ENCODE assay signal across 20 cellular contexts in the genomic region with DNA sequence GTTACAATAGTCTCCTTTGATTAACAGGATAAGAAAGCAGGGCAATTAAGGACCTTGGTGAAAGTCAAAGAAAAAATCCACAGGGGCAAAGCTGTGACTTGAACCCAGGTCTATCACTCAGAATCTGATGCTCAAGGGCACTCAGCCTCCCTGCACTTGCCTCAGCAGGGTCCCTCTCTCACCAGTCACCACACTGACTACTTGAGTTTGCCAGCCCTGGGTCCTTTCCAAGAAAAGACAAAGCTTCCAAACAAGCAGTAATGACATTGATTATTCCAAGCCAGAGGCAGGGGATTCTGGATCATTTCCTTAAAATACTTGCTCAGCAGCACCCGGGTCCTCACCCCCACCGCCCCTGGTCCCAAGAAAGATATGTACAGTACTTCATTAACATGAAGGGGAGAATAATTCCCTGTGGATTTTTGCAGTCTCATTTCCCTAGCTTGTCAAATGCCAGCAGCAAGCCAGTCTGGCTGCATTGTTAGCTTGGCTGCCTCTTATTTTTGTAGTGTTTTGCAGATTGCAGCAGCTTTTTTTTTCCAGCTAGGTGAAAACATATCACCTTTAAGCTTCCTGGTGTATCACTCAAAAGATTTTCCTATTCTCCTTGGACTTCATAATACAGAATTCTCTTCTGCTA.
DNase-seq lines count a peak whose midpoint lies in the region; ATAC-seq, FAIRE-seq and TF ChIP-seq lines count a peak whose summit lies in the region.
"Had no signal": no experiment of that assay in that cellular context is flagged by ENCODE, and none has a peak within 500 bp of the region (broad histone marks: within the 10 kb centered on the region; RNA-seq: fewer than 3 reads in every experiment).

No MANE protein-coding gene starts in this region.

- no peaks in the 10 kb centered on the region for H3F3A ChIP-seq in neural cell (ENCODE audit: insufficient read depth, low read length, poor library complexity, severe bottlenecking)
- no peaks in the 10 kb centered on the region for H3F3A ChIP-seq in smooth muscle cell (ENCODE audit: low read depth)

- DNase-seq in G401 (ENCODE audit: low spot score) (peak; percentile 73), NCI-H2029 treated with DMSO at 0.1 percent for 48 hours (lab: John Stamatoyannopoulos, UW) (peak; percentile 63), caudate nucleus (lab: John Stamatoyannopoulos, UW) (peak in 56 of 61 donors; percentile 10 to 86 (median 58)), smooth muscle cell (lab: John Stamatoyannopoulos, UW; ENCODE audit: unreplicated experiment) (no peak), GM19239 (ENCODE audit: insufficient read length, low spot score) (no peak)
- DNase-seq: activated CD4-positive, alpha-beta T cell treated with anti-CD3 and anti-CD28 coated beads for 48 hours; activated T-cell treated with anti-CD3 and anti-CD28 coated beads for 4 hours; DND-41; effector memory CD4-positive, alpha-beta T cell; lower lobe of right lung; naive thymus-derived CD8-positive, alpha-beta T cell; NCI-H226; PC-3; testis had no signal

- H3K4me1 ChIP-seq in smooth muscle cell (ENCODE audit: low read depth) = peaks cover 8% of the 10 kb centered on the region
- H3K4me1 ChIP-seq: lower lobe of right lung had no signal

- H3K79me2 ChIP-seq in neural cell (replicated peaks; ENCODE audit: insufficient read depth, low read length) (no peaks in the 10 kb centered on the region), smooth muscle cell (ENCODE audit: low read depth) (no peaks in the 10 kb centered on the region)

- ATAC-seq in HG02970 (IDR thresholded peaks at IDR 0.05; ENCODE audit: low FRiP score, unreplicated experiment) = no peak
- ATAC-seq in GM21423 (IDR thresholded peaks at IDR 0.05; ENCODE audit: unreplicated experiment) = no peak
- ATAC-seq: lower lobe of right lung; naive thymus-derived CD8-positive, alpha-beta T cell; PC-3; sciatic nerve had no signal

- H3K4me3 ChIP-seq in neural cell (ENCODE audit: low read length) = peak overlapping the region; percentile 45
- H3K4me3 ChIP-seq in smooth muscle cell = no peak overlapping the region
- H3K4me3 ChIP-seq: lower lobe of right lung, SK-N-MC, testis had no signal

- H3K36me3 ChIP-seq in neural cell (ENCODE audit: insufficient read depth, low read length) (no peaks in the 10 kb centered on the region), smooth muscle cell (ENCODE audit: low read depth) (no peaks in the 10 kb centered on the region)
- H3K36me3 ChIP-seq: lower lobe of right lung had no signal

- no peaks in the 10 kb centered on the region for H4K20me1 ChIP-seq in neural cell (ENCODE audit: insufficient read depth)
- no peaks in the 10 kb centered on the region for H4K20me1 ChIP-seq in smooth muscle cell (ENCODE audit: low read depth)

- TF ChIP-seq RAD21 in neural cell (conservative IDR thresholded peaks at IDR 0.05) = peak; percentile 22

- H3K27ac ChIP-seq in caudate nucleus (ENCODE audit: low read depth, low read length) = peak overlapping the region; percentile 79
- H3K27ac ChIP-seq in neural cell (ENCODE audit: low read length) = peak overlapping the region; percentile 98
- H3K27ac ChIP-seq in smooth muscle cell (ENCODE audit: low read depth) = no peak overlapping the region
- H3K27ac ChIP-seq: lower lobe of right lung, SK-N-MC had no signal

- TF ChIP-seq CTCF in neural cell (IDR thresholded peaks at IDR 0.05; ENCODE audit: poor library complexity, severe bottlenecking) (no peak), smooth muscle cell (IDR thresholded peaks at IDR 0.05; ENCODE audit: borderline replicate concordance, insufficient read depth, poor library complexity, severe bottlenecking) (no peak)

- H2AFZ ChIP-seq in neural cell (ENCODE audit: low read depth, low read length) (peak overlapping the region; percentile 21), smooth muscle cell (ENCODE audit: low read depth) (no peak overlapping the region)

- in situ Hi-C loops in G401 (cut with HindIII; ENCODE audit: low sequenced_read_pairs) = no loop called here

- H3K9ac ChIP-seq in neural cell (ENCODE audit: low read length) (peak overlapping the region; percentile 71), smooth muscle cell (ENCODE audit: low read depth) (no peak overlapping the region)

- WGBS in smooth muscle cell (ENCODE audit: low lambda C conversion rate) = 67% methylated on average over 2 of the region's 2 CpGs

- H3K9me3 ChIP-seq in neural cell (ENCODE audit: low read length) (no peaks in the 10 kb centered on the region), smooth muscle cell (replicated peaks; ENCODE audit: low read depth) (no peaks in the 10 kb centered on the region)
- H3K9me3 ChIP-seq: lower lobe of right lung, testis had no signal

- H3K9me2 ChIP-seq in neural cell (ENCODE audit: insufficient read depth, low read length) = no peaks in the 10 kb centered on the region

- H3K4me2 ChIP-seq in neural cell (ENCODE audit: low read length) (peak overlapping the region; percentile 60), smooth muscle cell (no peak overlapping the region)

- no peak for FAIRE-seq in GM19239 (lab: Jason Lieb, UNC)
- FAIRE-seq: bronchial epithelial cell had no signal

- TF ChIP-seq EP300 in neural cell (conservative IDR thresholded peaks at IDR 0.05; ENCODE audit: poor library complexity, severe bottlenecking) = no peak

- no peaks in the 10 kb centered on the region for H3K27me3 ChIP-seq in neural cell (ENCODE audit: insufficient read depth, low read depth, low read length)
- H3K27me3 ChIP-seq in smooth muscle cell (ENCODE audit: low read depth) = no peaks in the 10 kb centered on the region
- H3K27me3 ChIP-seq: testis had no signal

TF ChIP-seq in neural cell, 6 proteins besides CTCF, POLR2A, EP300 and RAD21:
- TF ChIP-seq MXI1 (conservative IDR thresholded peaks at IDR 0.05; ENCODE audit: poor library complexity, severe bottlenecking) = no peak
- TF ChIP-seq EZH2 (IDR thresholded peaks at IDR 0.05; ENCODE audit: borderline replicate concordance, insufficient read depth, low read length, poor library complexity, severe bottlenecking) = no peak
- TF ChIP-seq, protein P1, sequence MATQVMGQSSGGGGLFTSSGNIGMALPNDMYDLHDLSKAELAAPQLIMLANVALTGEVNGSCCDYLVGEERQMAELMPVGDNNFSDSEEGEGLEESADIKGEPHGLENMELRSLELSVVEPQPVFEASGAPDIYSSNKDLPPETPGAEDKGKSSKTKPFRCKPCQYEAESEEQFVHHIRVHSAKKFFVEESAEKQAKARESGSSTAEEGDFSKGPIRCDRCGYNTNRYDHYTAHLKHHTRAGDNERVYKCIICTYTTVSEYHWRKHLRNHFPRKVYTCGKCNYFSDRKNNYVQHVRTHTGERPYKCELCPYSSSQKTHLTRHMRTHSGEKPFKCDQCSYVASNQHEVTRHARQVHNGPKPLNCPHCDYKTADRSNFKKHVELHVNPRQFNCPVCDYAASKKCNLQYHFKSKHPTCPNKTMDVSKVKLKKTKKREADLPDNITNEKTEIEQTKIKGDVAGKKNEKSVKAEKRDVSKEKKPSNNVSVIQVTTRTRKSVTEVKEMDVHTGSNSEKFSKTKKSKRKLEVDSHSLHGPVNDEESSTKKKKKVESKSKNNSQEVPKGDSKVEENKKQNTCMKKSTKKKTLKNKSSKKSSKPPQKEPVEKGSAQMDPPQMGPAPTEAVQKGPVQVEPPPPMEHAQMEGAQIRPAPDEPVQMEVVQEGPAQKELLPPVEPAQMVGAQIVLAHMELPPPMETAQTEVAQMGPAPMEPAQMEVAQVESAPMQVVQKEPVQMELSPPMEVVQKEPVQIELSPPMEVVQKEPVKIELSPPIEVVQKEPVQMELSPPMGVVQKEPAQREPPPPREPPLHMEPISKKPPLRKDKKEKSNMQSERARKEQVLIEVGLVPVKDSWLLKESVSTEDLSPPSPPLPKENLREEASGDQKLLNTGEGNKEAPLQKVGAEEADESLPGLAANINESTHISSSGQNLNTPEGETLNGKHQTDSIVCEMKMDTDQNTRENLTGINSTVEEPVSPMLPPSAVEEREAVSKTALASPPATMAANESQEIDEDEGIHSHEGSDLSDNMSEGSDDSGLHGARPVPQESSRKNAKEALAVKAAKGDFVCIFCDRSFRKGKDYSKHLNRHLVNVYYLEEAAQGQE (IDR thresholded peaks at IDR 0.05; ENCODE audit: borderline replicate concordance) = peak; percentile 13
- TF ChIP-seq TAF1 (IDR thresholded peaks at IDR 0.05; ENCODE audit: low read depth) = peak; percentile 39
- TF ChIP-seq SMC3 (conservative IDR thresholded peaks at IDR 0.05; ENCODE audit: poor library complexity) = peak; percentile 33
- peak; percentile 44 for TF ChIP-seq POLR2AphosphoS5 (IDR thresholded peaks at IDR 0.05)

Comparison
In these comparisons a context has a peak if more than half of its experiments do, and no peak if none do; other contexts are left out.
1. DNase-seq: peak in G401 (single experiment), NCI-H2029 treated with DMSO at 0.1 percent for 48 hours (single experiment) and caudate nucleus (56 of 61); none in smooth muscle cell (single experiment) and GM19239 (single experiment).